Comparison of ENCODE assay signal across 8 cellular contexts in genomic region chr1:91502882-91503184, GRCh38. TPM values are rescaled to one million over a fixed set of nuclear protein-coding genes. Genes with fewer than 3 reads are reported as not detected.
DNase-seq lines count a peak whose midpoint lies in the region; ATAC-seq and TF ChIP-seq lines count a peak whose summit lies in the region.
"Had no signal": no experiment of that assay in that cellular context is flagged by ENCODE, and none has a peak within 500 bp of the region (broad histone marks: within the 10 kb centered on the region; RNA-seq: fewer than 3 reads in every experiment).

No MANE protein-coding gene starts in this region.

- H3K36me3 ChIP-seq in gastrocnemius medialis, result no peaks in the 10 kb centered on the region

- ATAC-seq in HG02798 (IDR thresholded peaks at IDR 0.05; ENCODE audit: poor library complexity, unreplicated experiment) (no peak), gastrocnemius medialis (no peak)

- no peak for TF ChIP-seq POLR2A in gastrocnemius medialis (IDR thresholded peaks at IDR 0.05)

- intact Hi-C loops in gastrocnemius medialis (cut with DNase I; ENCODE audit: low total_unique reads), result loop anchor here (5.0 to 10.0 kb wide), 2 partner anchors 101 to 218 kb away; partner anchors contain the start of gene HFM1

- H3K27me3 ChIP-seq in gastrocnemius medialis, result no peaks in the 10 kb centered on the region

- in situ Hi-C loops in gastrocnemius medialis (cut with MboI; ENCODE audit: low sequenced_read_pairs in 4 of 4), result loop anchor here in 1 of 4 donors (25.0 kb wide), 1 partner anchor 784 kb away; the partner anchor contains the start of genes GLMN and RPAP2

- H3K4me1 ChIP-seq in gastrocnemius medialis, result peaks cover 7 to 15% of the 10 kb centered on the region in 2 donors

- TF ChIP-seq CTCF in gastrocnemius medialis (IDR thresholded peaks at IDR 0.05 in 4 of 5, conservative IDR thresholded peaks at IDR 0.05 in 1 of 5), result no peak

- H3K4me3 ChIP-seq in gastrocnemius medialis, result no peak overlapping the region
- H3K4me3 ChIP-seq: skin epidermis had no signal

- H3K9me3 ChIP-seq in gastrocnemius medialis, result no peaks in the 10 kb centered on the region

- no peak overlapping the region for H3K27ac ChIP-seq in gastrocnemius medialis

- peak; percentile 50 for DNase-seq in EL
- peak; percentile 18 for DNase-seq in HT1080 (ENCODE audit: low read depth)
- DNase-seq in SW480 (ENCODE audit: low spot score), result peak; percentile 41
- peak; percentile 40 for DNase-seq in left kidney (ENCODE audit: low read depth, low spot score)
- DNase-seq in gastrocnemius medialis, result no peak
- no peak for DNase-seq in medulla oblongata (ENCODE audit: extremely low spot score)

RNA-seq across cellular contexts. Expression of gene CDC7, which starts 2.2 kb away (rescaled TPM):
- 16.4 and 19.2 TPM in 2 replicates for total RNA-seq in HT1080 (2014; rRNA removed; shearing (Covaris generic))
- polyA plus RNA-seq in HT1080 (2015; cell fraction: cytosol; rRNA removed), result 14.2 and 16.5 TPM in 2 replicates
- polyA plus RNA-seq in HT1080 (2015; cell fraction: nucleus; rRNA removed), result 38.0 and 41.6 TPM in 2 replicates
- under 1 TPM in 3 of 4 donors, not detected in 1; 0.10 to 0.44 (median 0.20) TPM for total RNA-seq in gastrocnemius medialis

Comparison
In these comparisons a context has a peak if more than half of its experiments do, and no peak if none do; other contexts are left out.
1. DNase-seq: peak in EL (single experiment), HT1080 (single experiment), SW480 (single experiment) and left kidney (single experiment); none in gastrocnemius medialis (0 of 2) and medulla oblongata (single experiment).
2. RNA of gene CDC7, which starts 2.2 kb away (total RNA-seq): 16.4 to 19.2 TPM in HT1080; 0.10 to 0.44 TPM in gastrocnemius medialis; every median in the first group is over 10 times any median in the second.